4 cellular contexts compared by ENCODE assay signal in genomic region chr5:787857-788233, GRCh38. TPM values are rescaled to one million over a fixed set of nuclear protein-coding genes. Genes with fewer than 3 reads are reported as not detected.
"Had no signal": no experiment of that assay in that cellular context is flagged by ENCODE, and none has a peak within 500 bp of the region (broad histone marks: within the 10 kb centered on the region; RNA-seq: fewer than 3 reads in every experiment).

No MANE protein-coding gene starts in this region.

RNA-seq across cellular contexts. Expression of gene ZDHHC11B, which starts 3.3 kb away (rescaled TPM):
- total RNA-seq: LHCN-M2, MCF 10A, SJSA1 had no signal
- polyA plus RNA-seq: SK-N-SH had no signal
